In the genomic region with DNA sequence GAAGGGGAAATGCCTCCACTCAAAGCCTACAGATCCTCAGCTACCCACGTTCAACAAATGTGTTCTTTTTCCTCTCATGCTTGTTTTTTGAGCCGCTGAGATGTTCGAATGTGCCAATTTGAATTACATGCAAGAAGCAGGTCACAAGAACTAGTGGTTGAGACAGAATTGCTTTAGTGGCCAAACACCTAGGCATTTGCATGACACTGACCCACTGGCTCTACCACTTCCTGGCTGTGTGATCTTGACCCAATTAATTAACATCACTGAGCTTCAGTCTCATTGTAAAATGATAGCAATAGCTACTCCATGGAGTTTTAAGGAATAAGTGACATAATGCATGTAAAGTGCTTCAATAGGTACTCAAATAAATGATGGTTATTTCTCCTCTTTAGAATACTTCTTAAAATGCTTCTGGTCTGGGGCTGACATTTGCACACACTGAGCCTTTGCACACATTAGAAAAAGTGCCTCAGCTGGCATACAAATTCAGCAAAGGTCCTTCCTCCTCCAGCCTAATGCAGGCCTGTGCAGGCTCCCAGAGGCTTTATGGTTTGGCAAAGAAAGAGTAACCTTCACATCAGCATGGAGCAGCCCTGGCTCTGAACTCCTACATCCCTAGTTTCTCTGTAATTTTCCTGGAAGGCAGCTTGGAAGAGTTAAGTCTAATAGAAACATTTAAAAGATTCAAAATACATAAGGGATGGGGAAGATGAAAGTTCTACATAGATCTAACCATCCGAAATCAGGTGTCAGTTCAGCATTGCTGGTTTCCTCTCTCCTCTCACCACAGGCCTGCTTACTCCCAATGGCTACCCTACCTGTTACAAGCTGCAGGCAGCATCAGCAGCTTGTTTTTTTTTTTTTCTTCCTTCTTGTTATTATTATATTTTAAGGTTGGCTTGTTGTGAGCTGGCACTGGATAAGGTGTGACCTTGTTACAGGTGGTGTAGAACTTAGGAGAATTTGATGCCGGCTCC, we compare ENCODE assay signal across 1 cellular context.
TF ChIP-seq lines count a peak whose summit lies in the region.

No MANE protein-coding gene starts in this region.

TF ChIP-seq in SK-N-SH treated with all-trans-retinoic acid at 6 μM for 48 hours, 23 proteins besides CTCF, POLR2A, EP300 and RAD21 (continued from another document):
- TF ChIP-seq, protein P1, sequence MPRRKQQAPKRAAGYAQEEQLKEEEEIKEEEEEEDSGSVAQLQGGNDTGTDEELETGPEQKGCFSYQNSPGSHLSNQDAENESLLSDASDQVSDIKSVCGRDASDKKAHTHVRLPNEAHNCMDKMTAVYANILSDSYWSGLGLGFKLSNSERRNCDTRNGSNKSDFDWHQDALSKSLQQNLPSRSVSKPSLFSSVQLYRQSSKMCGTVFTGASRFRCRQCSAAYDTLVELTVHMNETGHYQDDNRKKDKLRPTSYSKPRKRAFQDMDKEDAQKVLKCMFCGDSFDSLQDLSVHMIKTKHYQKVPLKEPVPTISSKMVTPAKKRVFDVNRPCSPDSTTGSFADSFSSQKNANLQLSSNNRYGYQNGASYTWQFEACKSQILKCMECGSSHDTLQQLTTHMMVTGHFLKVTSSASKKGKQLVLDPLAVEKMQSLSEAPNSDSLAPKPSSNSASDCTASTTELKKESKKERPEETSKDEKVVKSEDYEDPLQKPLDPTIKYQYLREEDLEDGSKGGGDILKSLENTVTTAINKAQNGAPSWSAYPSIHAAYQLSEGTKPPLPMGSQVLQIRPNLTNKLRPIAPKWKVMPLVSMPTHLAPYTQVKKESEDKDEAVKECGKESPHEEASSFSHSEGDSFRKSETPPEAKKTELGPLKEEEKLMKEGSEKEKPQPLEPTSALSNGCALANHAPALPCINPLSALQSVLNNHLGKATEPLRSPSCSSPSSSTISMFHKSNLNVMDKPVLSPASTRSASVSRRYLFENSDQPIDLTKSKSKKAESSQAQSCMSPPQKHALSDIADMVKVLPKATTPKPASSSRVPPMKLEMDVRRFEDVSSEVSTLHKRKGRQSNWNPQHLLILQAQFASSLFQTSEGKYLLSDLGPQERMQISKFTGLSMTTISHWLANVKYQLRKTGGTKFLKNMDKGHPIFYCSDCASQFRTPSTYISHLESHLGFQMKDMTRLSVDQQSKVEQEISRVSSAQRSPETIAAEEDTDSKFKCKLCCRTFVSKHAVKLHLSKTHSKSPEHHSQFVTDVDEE (CRISPR knock-in tag; IDR thresholded peaks at IDR 0.05): no peak
- TF ChIP-seq CSDC2 (CRISPR knock-in tag; IDR thresholded peaks at IDR 0.05): no peak
- TF ChIP-seq TCF4 (CRISPR knock-in tag; IDR thresholded peaks at IDR 0.05; ENCODE audit: borderline replicate concordance): no peak
- TF ChIP-seq ZNF565 (CRISPR knock-in tag; conservative IDR thresholded peaks at IDR 0.05; ENCODE audit: low read depth): no peak
- no peak for TF ChIP-seq RARB (CRISPR knock-in tag; IDR thresholded peaks at IDR 0.05)
- TF ChIP-seq, protein P2, sequence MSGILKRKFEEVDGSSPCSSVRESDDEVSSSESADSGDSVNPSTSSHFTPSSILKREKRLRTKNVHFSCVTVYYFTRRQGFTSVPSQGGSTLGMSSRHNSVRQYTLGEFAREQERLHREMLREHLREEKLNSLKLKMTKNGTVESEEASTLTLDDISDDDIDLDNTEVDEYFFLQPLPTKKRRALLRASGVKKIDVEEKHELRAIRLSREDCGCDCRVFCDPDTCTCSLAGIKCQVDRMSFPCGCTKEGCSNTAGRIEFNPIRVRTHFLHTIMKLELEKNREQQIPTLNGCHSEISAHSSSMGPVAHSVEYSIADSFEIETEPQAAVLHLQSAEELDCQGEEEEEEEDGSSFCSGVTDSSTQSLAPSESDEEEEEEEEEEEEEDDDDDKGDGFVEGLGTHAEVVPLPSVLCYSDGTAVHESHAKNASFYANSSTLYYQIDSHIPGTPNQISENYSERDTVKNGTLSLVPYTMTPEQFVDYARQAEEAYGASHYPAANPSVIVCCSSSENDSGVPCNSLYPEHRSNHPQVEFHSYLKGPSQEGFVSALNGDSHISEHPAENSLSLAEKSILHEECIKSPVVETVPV (CRISPR knock-in tag; IDR thresholded peaks at IDR 0.05): no peak
- TF ChIP-seq ARNTL (CRISPR knock-in tag; IDR thresholded peaks at IDR 0.05; ENCODE audit: borderline replicate concordance, low read depth): no peak
- TF ChIP-seq ISL1 (CRISPR knock-in tag; IDR thresholded peaks at IDR 0.05): no peak
- TF ChIP-seq, protein P3, sequence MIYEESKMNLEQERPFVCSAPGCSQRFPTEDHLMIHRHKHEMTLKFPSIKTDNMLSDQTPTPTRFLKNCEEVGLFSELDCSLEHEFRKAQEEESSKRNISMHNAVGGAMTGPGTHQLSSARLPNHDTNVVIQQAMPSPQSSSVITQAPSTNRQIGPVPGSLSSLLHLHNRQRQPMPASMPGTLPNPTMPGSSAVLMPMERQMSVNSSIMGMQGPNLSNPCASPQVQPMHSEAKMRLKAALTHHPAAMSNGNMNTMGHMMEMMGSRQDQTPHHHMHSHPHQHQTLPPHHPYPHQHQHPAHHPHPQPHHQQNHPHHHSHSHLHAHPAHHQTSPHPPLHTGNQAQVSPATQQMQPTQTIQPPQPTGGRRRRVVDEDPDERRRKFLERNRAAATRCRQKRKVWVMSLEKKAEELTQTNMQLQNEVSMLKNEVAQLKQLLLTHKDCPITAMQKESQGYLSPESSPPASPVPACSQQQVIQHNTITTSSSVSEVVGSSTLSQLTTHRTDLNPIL (CRISPR knock-in tag; IDR thresholded peaks at IDR 0.05; ENCODE audit: low read depth): no peak
- TF ChIP-seq, protein P4, sequence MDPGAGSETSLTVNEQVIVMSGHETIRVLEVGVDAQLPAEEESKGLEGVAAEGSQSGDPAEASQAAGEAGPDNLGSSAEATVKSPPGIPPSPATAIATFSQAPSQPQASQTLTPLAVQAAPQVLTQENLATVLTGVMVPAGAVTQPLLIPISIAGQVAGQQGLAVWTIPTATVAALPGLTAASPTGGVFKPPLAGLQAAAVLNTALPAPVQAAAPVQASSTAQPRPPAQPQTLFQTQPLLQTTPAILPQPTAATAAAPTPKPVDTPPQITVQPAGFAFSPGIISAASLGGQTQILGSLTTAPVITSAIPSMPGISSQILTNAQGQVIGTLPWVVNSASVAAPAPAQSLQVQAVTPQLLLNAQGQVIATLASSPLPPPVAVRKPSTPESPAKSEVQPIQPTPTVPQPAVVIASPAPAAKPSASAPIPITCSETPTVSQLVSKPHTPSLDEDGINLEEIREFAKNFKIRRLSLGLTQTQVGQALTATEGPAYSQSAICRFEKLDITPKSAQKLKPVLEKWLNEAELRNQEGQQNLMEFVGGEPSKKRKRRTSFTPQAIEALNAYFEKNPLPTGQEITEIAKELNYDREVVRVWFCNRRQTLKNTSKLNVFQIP (CRISPR knock-in tag; IDR thresholded peaks at IDR 0.05; ENCODE audit: borderline replicate concordance, low read depth): no peak
- no peak for TF ChIP-seq TOX (CRISPR knock-in tag; IDR thresholded peaks at IDR 0.05; ENCODE audit: borderline replicate concordance)
- no peak for TF ChIP-seq ZFP3 (CRISPR knock-in tag; IDR thresholded peaks at IDR 0.05)
- no peak for TF ChIP-seq OSR1 (CRISPR knock-in tag; IDR thresholded peaks at IDR 0.05)
